ENCODE assay signal across 30 cellular contexts in the genomic region with DNA sequence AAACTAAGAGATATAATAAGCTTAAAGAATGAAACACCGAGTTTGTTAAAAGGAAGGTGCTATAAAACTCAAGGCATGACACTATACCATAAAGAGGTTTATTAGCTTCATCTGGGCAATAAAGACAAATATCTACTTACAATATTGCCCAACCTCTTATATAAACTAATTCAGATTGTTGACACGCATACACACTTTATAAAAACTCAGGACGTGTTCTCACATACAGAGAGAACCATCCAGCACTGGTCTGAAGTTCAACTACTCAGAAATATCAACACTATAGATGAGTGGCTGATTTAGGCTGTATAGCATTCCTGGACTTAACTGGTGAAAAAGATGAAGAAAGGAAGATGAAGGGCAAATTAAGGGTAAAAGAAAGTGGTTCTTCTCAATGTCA.
"Had no signal": no experiment of that assay in that cellular context is flagged by ENCODE, and none has a peak within 500 bp of the region (broad histone marks: within the 10 kb centered on the region; RNA-seq: fewer than 3 reads in every experiment).

No MANE protein-coding gene starts in this region.

- H3K4me1 ChIP-seq: adrenal gland, body of pancreas had no signal

- H3K4me3 ChIP-seq: adrenal gland, body of pancreas, coronary artery, dorsolateral prefrontal cortex had no signal

- H3K27me3 Mint-ChIP-seq: activated CD4-positive, alpha-beta memory T cell treated with anti-CD3 and anti-CD28 coated beads for 36 hours; activated CD4-positive, alpha-beta T cell treated with anti-CD3 and anti-CD28 coated beads for 36 hours; activated CD4-positive, alpha-beta T cell treated with anti-CD3 and anti-CD28 coated beads, Interleukin-2, amount 10 ng/mL, durations not matched to agents 24 days and 14 days; activated CD8-positive, alpha-beta memory T cell treated with anti-CD3 and anti-CD28 coated beads, Interleukin-2, amount 10 ng/mL, durations not matched to agents 7 days and 5 days; activated naive CD4-positive, alpha-beta T cell treated with anti-CD3 and anti-CD28 coated beads, Interleukin-2, amount 50 U/mL, for 24 hours; activated naive CD8-positive, alpha-beta T cell treated with anti-CD3 and anti-CD28 coated beads for 36 hours; activated naive CD8-positive, alpha-beta T cell treated with anti-CD3 and anti-CD28 coated beads, Interleukin-2, amount 50 U/mL, for 24 hours; dendritic cell treated with granulocyte-macrophage colony-stimulating factor and Interleukin-4, amounts not matched to agents 40 ng/mL and 50 ng/mL, for 4 days had no signal

- DNase-seq: activated CD4-positive, alpha-beta memory T cell treated with anti-CD3 and anti-CD28 coated beads for 36 hours; activated CD4-positive, alpha-beta T cell treated with anti-CD3 and anti-CD28 coated beads for 36 hours; activated CD4-positive, alpha-beta T cell treated with anti-CD3 and anti-CD28 coated beads, Interleukin-2, amount 10 ng/mL, durations not matched to agents 24 days and 14 days; activated CD4-positive, CD25-positive, alpha-beta regulatory T cell; activated CD4-positive, CD25-positive, alpha-beta regulatory T cell treated with anti-CD3 and anti-CD28 coated beads, Interleukin-2, amount 50 U/mL, for 72 hours; activated CD8-positive, alpha-beta memory T cell treated with anti-CD3 and anti-CD28 coated beads, Interleukin-2, amount 10 ng/mL, durations not matched to agents 7 days and 5 days; activated CD8-positive, alpha-beta memory T cell treated with anti-CD3 and anti-CD28 coated beads, Interleukin-2, amount 50 U/mL, for 4 hours; activated CD8-positive, alpha-beta T cell treated with anti-CD3 and anti-CD28 coated beads, Interleukin-2, amount 10 ng/mL, durations not matched to agents 7 days and 5 days; activated effector memory CD4-positive, alpha-beta T cell treated with anti-CD3 and anti-CD28 coated beads, Interleukin-2, amount 50 U/mL, for 16 hours; activated naive CD4-positive, alpha-beta T cell treated with anti-CD3 and anti-CD28 coated beads for 36 hours; activated naive CD8-positive, alpha-beta T cell treated with anti-CD3 and anti-CD28 coated beads for 36 hours; activated naive CD8-positive, alpha-beta T cell treated with anti-CD3 and anti-CD28 coated beads, Interleukin-2, amount 50 U/mL, for 24 hours; activated T-cell treated with anti-CD3 and anti-CD28 coated beads, Interleukin-2, amount 50 U/mL, for 1 hour; activated T-cell treated with anti-CD3 and anti-CD28 coated beads, Interleukin-2, amount 50 U/mL, for 48 hours; adrenal gland; amygdala; aorta; body of pancreas; caudate nucleus; dorsolateral prefrontal cortex; effector memory CD4-positive, alpha-beta T cell; endodermal cell; foreskin fibroblast; T-helper 2 cell had no signal

- H3K27ac Mint-ChIP-seq: activated CD4-positive, alpha-beta memory T cell treated with anti-CD3 and anti-CD28 coated beads for 36 hours; activated CD4-positive, alpha-beta T cell treated with anti-CD3 and anti-CD28 coated beads for 36 hours; activated CD4-positive, alpha-beta T cell treated with anti-CD3 and anti-CD28 coated beads, Interleukin-2, amount 10 ng/mL, durations not matched to agents 24 days and 14 days; activated CD8-positive, alpha-beta memory T cell treated with anti-CD3 and anti-CD28 coated beads, Interleukin-2, amount 10 ng/mL, durations not matched to agents 7 days and 5 days; activated CD8-positive, alpha-beta T cell treated with anti-CD3 and anti-CD28 coated beads, Interleukin-2, amount 10 ng/mL, durations not matched to agents 7 days and 5 days; activated naive CD4-positive, alpha-beta T cell treated with anti-CD3 and anti-CD28 coated beads for 36 hours; activated naive CD4-positive, alpha-beta T cell treated with anti-CD3 and anti-CD28 coated beads, Interleukin-2, amount 50 U/mL, for 24 hours; activated naive CD8-positive, alpha-beta T cell treated with anti-CD3 and anti-CD28 coated beads for 36 hours; activated naive CD8-positive, alpha-beta T cell treated with anti-CD3 and anti-CD28 coated beads, Interleukin-2, amount 50 U/mL, for 24 hours; activated T-helper 1 cell treated with anti-CD3 and anti-CD28 coated beads, Interleukin-12 subunit alpha, Interleukin-12 subunit beta, Interleukin-2, Interleukin-4 antibody, amounts not matched to agents 30 ng/mL and 10 ng/mL and 1 ng/mL, durations not matched to agents 14 hours and 24 hours and 36 hours; activated T-helper 2 cell treated with anti-CD3 and anti-CD28 coated beads, Interferon-gamma antibody, Interleukin-2, Interleukin-4, amounts not matched to agents 10 μg/mL and 5 μg/mL and 100 μg/mL, durations not matched to agents 14 hours and 24 hours and 36 hours; dendritic cell treated with granulocyte-macrophage colony-stimulating factor and Interleukin-4, amounts not matched to agents 40 ng/mL and 50 ng/mL, for 4 days; endodermal cell had no signal

- H3K4me1 Mint-ChIP-seq: activated CD4-positive, alpha-beta T cell treated with anti-CD3 and anti-CD28 coated beads for 36 hours; activated CD4-positive, alpha-beta T cell treated with anti-CD3 and anti-CD28 coated beads, Interleukin-2, amount 10 ng/mL, durations not matched to agents 24 days and 14 days; activated CD8-positive, alpha-beta memory T cell treated with anti-CD3 and anti-CD28 coated beads, Interleukin-2, amount 10 ng/mL, durations not matched to agents 7 days and 5 days; activated naive CD4-positive, alpha-beta T cell treated with anti-CD3 and anti-CD28 coated beads, Interleukin-2, amount 50 U/mL, for 24 hours; activated naive CD8-positive, alpha-beta T cell treated with anti-CD3 and anti-CD28 coated beads for 36 hours; activated naive CD8-positive, alpha-beta T cell treated with anti-CD3 and anti-CD28 coated beads, Interleukin-2, amount 50 U/mL, for 24 hours; endodermal cell had no signal

- H3K9me3 Mint-ChIP-seq: activated naive CD4-positive, alpha-beta T cell treated with anti-CD3 and anti-CD28 coated beads, Interleukin-2, amount 50 U/mL, for 24 hours; activated naive CD8-positive, alpha-beta T cell treated with anti-CD3 and anti-CD28 coated beads, Interleukin-2, amount 50 U/mL, for 24 hours; activated T-helper 1 cell treated with anti-CD3 and anti-CD28 coated beads, Interleukin-12 subunit alpha, Interleukin-12 subunit beta, Interleukin-2, Interleukin-4 antibody, amounts not matched to agents 30 ng/mL and 10 ng/mL and 1 ng/mL, durations not matched to agents 14 hours and 24 hours and 36 hours; activated T-helper 2 cell treated with anti-CD3 and anti-CD28 coated beads, Interferon-gamma antibody, Interleukin-2, Interleukin-4, amounts not matched to agents 10 μg/mL and 5 μg/mL and 100 μg/mL, durations not matched to agents 14 hours and 24 hours and 36 hours; endodermal cell had no signal

- H3K27me3 ChIP-seq: adrenal gland, body of pancreas, dorsolateral prefrontal cortex had no signal

- H3K27ac ChIP-seq: adrenal gland, body of pancreas, coronary artery, dorsolateral prefrontal cortex had no signal

- H3K4me3 Mint-ChIP-seq: activated CD4-positive, alpha-beta memory T cell treated with anti-CD3 and anti-CD28 coated beads for 36 hours; activated CD4-positive, alpha-beta T cell treated with anti-CD3 and anti-CD28 coated beads for 36 hours; activated CD4-positive, alpha-beta T cell treated with anti-CD3 and anti-CD28 coated beads, Interleukin-2, amount 10 ng/mL, durations not matched to agents 24 days and 14 days; activated CD8-positive, alpha-beta memory T cell treated with anti-CD3 and anti-CD28 coated beads, Interleukin-2, amount 10 ng/mL, durations not matched to agents 7 days and 5 days; activated CD8-positive, alpha-beta T cell treated with anti-CD3 and anti-CD28 coated beads, Interleukin-2, amount 10 ng/mL, durations not matched to agents 7 days and 5 days; activated naive CD4-positive, alpha-beta T cell treated with anti-CD3 and anti-CD28 coated beads for 36 hours; activated naive CD4-positive, alpha-beta T cell treated with anti-CD3 and anti-CD28 coated beads, Interleukin-2, amount 50 U/mL, for 24 hours; activated naive CD8-positive, alpha-beta T cell treated with anti-CD3 and anti-CD28 coated beads for 36 hours; activated naive CD8-positive, alpha-beta T cell treated with anti-CD3 and anti-CD28 coated beads, Interleukin-2, amount 50 U/mL, for 24 hours; activated T-helper 1 cell treated with anti-CD3 and anti-CD28 coated beads, Interleukin-12 subunit alpha, Interleukin-12 subunit beta, Interleukin-2, Interleukin-4 antibody, amounts not matched to agents 30 ng/mL and 10 ng/mL and 1 ng/mL, durations not matched to agents 14 hours and 24 hours and 36 hours; dendritic cell treated with granulocyte-macrophage colony-stimulating factor and Interleukin-4, amounts not matched to agents 40 ng/mL and 50 ng/mL, for 4 days; endodermal cell had no signal

- FAIRE-seq: frontal cortex had no signal

- H3K9me3 ChIP-seq: adrenal gland, body of pancreas had no signal

- H3K36me3 ChIP-seq: adrenal gland had no signal

- H3K36me3 Mint-ChIP-seq: activated CD8-positive, alpha-beta memory T cell treated with anti-CD3 and anti-CD28 coated beads, Interleukin-2, amount 10 ng/mL, durations not matched to agents 7 days and 5 days had no signal
